Comparison of ENCODE assay signal across 1 cellular context in genomic region chr21:45507523-45507875, GRCh38.
TF ChIP-seq lines count a peak whose summit lies in the region.

No MANE protein-coding gene starts in this region.

TF ChIP-seq in K562, 482 proteins besides CTCF, POLR2A, EP300 and RAD21 (continued from another document):
- TF ChIP-seq ZBTB26 (CRISPR knock-in tag; IDR thresholded peaks at IDR 0.05) = no peak
- 0 out of 4 replicates have a peak, but pooled peaks of 1 of the 2 experiments have one; percentile 17 for TF ChIP-seq MNT (conservative IDR thresholded peaks at IDR 0.05)
- no peak for TF ChIP-seq SMARCC2 (IDR thresholded peaks at IDR 0.05; ENCODE audit: low read depth)
- peak; percentile 25; the same call in 1 of the 2 replicates for TF ChIP-seq USF1 (CRISPR knock-in tag; IDR thresholded peaks at IDR 0.05)
- TF ChIP-seq E2F8 (IDR thresholded peaks at IDR 0.05; ENCODE audit: low read depth, partially characterized antibody) = no peak
- no peak for TF ChIP-seq ZNF347 (CRISPR knock-in tag; IDR thresholded peaks at IDR 0.05; ENCODE audit: low read depth)
